Comparison of ENCODE assay signal across 8 cellular contexts in the genomic region with DNA sequence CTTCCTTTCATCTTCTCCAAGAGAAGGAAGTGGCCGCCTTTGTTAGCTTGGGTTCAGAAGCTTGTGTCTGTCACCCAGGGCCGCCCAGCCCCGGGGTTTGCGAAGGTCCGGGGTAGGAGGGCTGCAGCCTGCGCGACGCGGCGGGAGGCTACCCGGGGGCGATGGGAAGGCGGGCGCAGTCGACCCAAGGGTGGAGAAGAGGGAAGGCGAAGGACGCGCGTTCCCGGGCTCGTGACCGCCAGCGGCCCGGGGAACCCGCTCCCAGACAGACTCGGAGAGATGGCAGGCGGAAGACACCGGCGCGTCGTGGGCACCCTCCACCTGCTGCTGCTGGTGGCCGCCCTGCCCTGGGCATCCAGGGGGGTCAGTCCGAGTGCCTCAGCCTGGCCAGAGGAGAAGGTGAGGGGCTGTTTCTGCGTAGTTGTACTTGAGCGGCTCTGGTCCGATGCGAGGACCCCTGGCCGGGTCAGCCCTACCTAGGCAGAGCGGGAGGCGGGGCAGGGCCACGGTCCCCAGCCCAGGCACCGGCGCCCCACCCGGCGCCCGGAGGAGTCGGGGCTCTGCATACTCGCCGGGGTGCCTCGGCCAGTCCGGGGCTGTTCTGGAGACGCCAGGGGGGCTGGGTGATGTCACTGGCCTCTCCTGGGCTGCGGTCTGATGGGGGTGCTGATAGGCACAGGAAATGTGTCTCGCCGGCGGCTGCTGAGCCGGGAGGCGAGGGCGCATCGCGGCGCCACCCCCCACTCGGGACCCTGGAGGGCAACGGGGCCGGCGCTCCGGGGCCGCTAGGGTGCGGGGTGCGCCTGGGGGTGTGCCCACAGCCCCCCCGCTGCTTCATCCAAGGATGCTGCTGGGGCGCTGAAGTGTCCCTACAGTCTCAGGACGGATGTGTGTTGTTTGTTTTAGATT. TPM values are rescaled to one million over a fixed set of nuclear protein-coding genes. Genes with fewer than 3 reads are reported as not detected.
DNase-seq lines count a peak whose midpoint lies in the region; ATAC-seq, FAIRE-seq and TF ChIP-seq lines count a peak whose summit lies in the region.

A gene (plus strand): TSS at position 178 of the 909 bp plus-strand sequence. CDS start 102 bp downstream, at position 280.

- H3K36me3 ChIP-seq in astrocyte (ENCODE audit: insufficient read depth, low read length) (no peaks in the 10 kb centered on the region), iPS-15b (ENCODE audit: control insufficient read depth, insufficient read depth, low read length) (no peaks in the 10 kb centered on the region)

- H2AFZ ChIP-seq in astrocyte (ENCODE audit: low read depth, low read length): peak within 1 kb of the TSS; percentile 90

- H3K4me1 Mint-ChIP-seq in T-cell (peaks cover 9 to 17% (median 14%) of the 10 kb centered on the region in 3 donors), astrocyte (ENCODE audit: low read depth, unreplicated experiment) (peaks cover 28% of the 10 kb centered on the region)

- no peaks in the 10 kb centered on the region for H3K9me3 Mint-ChIP-seq in T-cell
- H3K9me3 Mint-ChIP-seq in astrocyte (ENCODE audit: unreplicated experiment): no peaks in the 10 kb centered on the region

- H3K9me3 ChIP-seq in astrocyte (ENCODE audit: insufficient read depth, low read depth, low read length): no peaks in the 10 kb centered on the region
- no peaks in the 10 kb centered on the region for H3K9me3 ChIP-seq in iPS-15b (ENCODE audit: control insufficient read depth, insufficient read depth, low read length)

- no peak for FAIRE-seq in astrocyte (lab: Jason Lieb, UNC)

- no peaks in the 10 kb centered on the region for H3K36me3 Mint-ChIP-seq in T-cell
- no peaks in the 10 kb centered on the region for H3K36me3 Mint-ChIP-seq in astrocyte (ENCODE audit: low read depth, unreplicated experiment)

- no peaks in the 10 kb centered on the region for H3K79me2 ChIP-seq in astrocyte (ENCODE audit: insufficient read depth, low read length)

- ATAC-seq in HG02759 (IDR thresholded peaks at IDR 0.05; ENCODE audit: unreplicated experiment) (peak; percentile 59), T-cell (replicated peaks in 1 of 4) (peak; percentile 82 to 88 (median 85)), GM21390 (IDR thresholded peaks at IDR 0.05; ENCODE audit: unreplicated experiment) (no peak)

- TF ChIP-seq CTCF in astrocyte (IDR thresholded peaks at IDR 0.05; ENCODE audit: insufficient read depth, low read depth, low read length): no peak

- H3K9ac ChIP-seq in astrocyte (ENCODE audit: low read length) (peak within 1 kb of the TSS; percentile 81), iPS-15b (ENCODE audit: low read depth, low read length) (no peak within 1 kb of the TSS)

- H3K4me3 Mint-ChIP-seq in T-cell (peak within 1 kb of the TSS; percentile 76 to 84 (median 83)), astrocyte (ENCODE audit: unreplicated experiment) (peak within 1 kb of the TSS; percentile 73)

- H3K27me3 ChIP-seq in astrocyte (ENCODE audit: insufficient read depth, low read length): no peaks in the 10 kb centered on the region
- peaks cover 2% of the 10 kb centered on the region for H3K27me3 ChIP-seq in iPS-15b (ENCODE audit: control insufficient read depth, insufficient read depth, low read length)

- peaks cover 12% of the 10 kb centered on the region for H3K4me1 ChIP-seq in astrocyte (ENCODE audit: insufficient read depth, low read length)
- H3K4me1 ChIP-seq in iPS-15b (ENCODE audit: control insufficient read depth, insufficient read depth, low read length): peaks cover 19% of the 10 kb centered on the region

- peak within 1 kb of the TSS; percentile 36 to 64 for H3K27ac Mint-ChIP-seq in T-cell
- H3K27ac Mint-ChIP-seq in astrocyte (ENCODE audit: unreplicated experiment): peak within 1 kb of the TSS; percentile 77

- H3K4me3 ChIP-seq in astrocyte (ENCODE audit: insufficient read depth, low read depth, low read length) (peak within 1 kb of the TSS; percentile 70), iPS-15b (ENCODE audit: low read depth, low read length) (peak within 1 kb of the TSS; percentile 69), skin epidermis (peak within 1 kb of the TSS; percentile 52 to 73 (median 63))

- peak; percentile 60 for DNase-seq in DMS153 treated with DMSO at 0.1 percent for 48 hours (lab: John Stamatoyannopoulos, UW; ENCODE audit: unreplicated experiment)
- peak; percentile 10 to 77 (median 46) for DNase-seq in T-cell
- DNase-seq in astrocyte (ENCODE audit: low read depth): peak; percentile 47
- DNase-seq in putamen (ENCODE audit: low spot score): no peak

- H3K27ac ChIP-seq in astrocyte (ENCODE audit: low read depth, low read length) (peak within 1 kb of the TSS; percentile 31), skin epidermis (peak within 1 kb of the TSS in 20 of 21 experiments; percentile 44 to 88 (median 81))

- CTCF ChIA-PET in T-cell (lab: Charles Lee): interaction anchor here in 1 of 2 donors (0.8 kb wide), 1 partner anchor 19 kb away, joined by 3 read pairs; no protein-coding TSS in a partner anchor

- no peaks in the 10 kb centered on the region for H4K20me1 ChIP-seq in astrocyte (ENCODE audit: insufficient read depth, low read length)

- H3K27me3 Mint-ChIP-seq in T-cell (peaks cover 10 to 14% of the 10 kb centered on the region in 2 donors), astrocyte (ENCODE audit: low read depth, unreplicated experiment) (no peaks in the 10 kb centered on the region)

- POLR2A ChIA-PET in T-cell (lab: Charles Lee): no interaction called here

- H3K4me2 ChIP-seq in astrocyte (ENCODE audit: low read length): peak within 1 kb of the TSS; percentile 92

RNA-seq across cellular contexts. Expression of the gene that starts here (rescaled TPM):
- total RNA-seq in T-cell (1 to 10 TPM in 3 of 5 donors, not detected in 2; 1.1 to 3.1 (median 1.5) TPM), astrocyte (23.1 and 25.2 TPM in 2 replicates)
